Comparison of ENCODE assay signal across 17 cellular contexts in genomic region chr1:68338107-68338506, GRCh38.
A peak's percentile ranks its signal among the peaks of the same experiment; 100 is the strongest.
DNase-seq lines count a peak whose midpoint lies in the region; ATAC-seq and TF ChIP-seq lines count a peak whose summit lies in the region.
"Had no signal": no experiment of that assay in that cellular context is flagged by ENCODE, and none has a peak within 500 bp of the region (broad histone marks: within the 10 kb centered on the region; RNA-seq: fewer than 3 reads in every experiment).

No MANE protein-coding gene starts in this region.

- H3K4ac ChIP-seq in neuronal stem cell (ENCODE audit: low read length), result no peak overlapping the region

- H3K36me3 ChIP-seq in neuronal stem cell (replicated peaks in 1 of 2; ENCODE audit: control insufficient read depth in 2 of 2, insufficient read depth in 2 of 2, low read length in 2 of 2), result no peaks in the 10 kb centered on the region
- no peaks in the 10 kb centered on the region for H3K36me3 ChIP-seq in testis (ENCODE audit: low read depth, missing control alignments)
- H3K36me3 ChIP-seq in gastroesophageal sphincter, result no peaks in the 10 kb centered on the region
- H3K36me3 ChIP-seq: MG63 had no signal

- TF ChIP-seq CTCF in testis (IDR thresholded peaks at IDR 0.05), result no peak
- TF ChIP-seq CTCF in gastroesophageal sphincter (IDR thresholded peaks at IDR 0.05), result no peak

- H3K27ac ChIP-seq in neuronal stem cell (replicated peaks; ENCODE audit: low read length), result no peak overlapping the region
- H3K27ac ChIP-seq in testis, result no peak overlapping the region
- H3K27ac ChIP-seq in gastroesophageal sphincter, result no peak overlapping the region
- H3K27ac ChIP-seq: A549, PC-9 had no signal

- TF ChIP-seq EP300 in gastroesophageal sphincter (IDR thresholded peaks at IDR 0.05), result no peak

- no peak overlapping the region for H2BK12ac ChIP-seq in neuronal stem cell (ENCODE audit: low read length)

- no peak for TF ChIP-seq POLR2A in testis (IDR thresholded peaks at IDR 0.05)
- no peak for TF ChIP-seq POLR2A in gastroesophageal sphincter (IDR thresholded peaks at IDR 0.05)

- no peak overlapping the region for H4K91ac ChIP-seq in neuronal stem cell (ENCODE audit: low read depth, low read length, poor library complexity)

- H3K4me2 ChIP-seq in neuronal stem cell (ENCODE audit: insufficient read depth, low read length, poor library complexity, severe bottlenecking), result no peak overlapping the region
- H3K4me2 ChIP-seq: A549, PC-9 had no signal

- H3K14ac ChIP-seq in neuronal stem cell (ENCODE audit: low read length), result no peak overlapping the region

- no peak overlapping the region for H2BK5ac ChIP-seq in neuronal stem cell (ENCODE audit: low read length)

- H3K18ac ChIP-seq in neuronal stem cell (ENCODE audit: low read length), result no peak overlapping the region

- peak overlapping the region; percentile 27 for H2AFZ ChIP-seq in neuronal stem cell (ENCODE audit: low read length)
- H2AFZ ChIP-seq: PC-9 had no signal

- no peak overlapping the region for H2BK120ac ChIP-seq in neuronal stem cell (ENCODE audit: low read depth, low read length)

- intact Hi-C loops in testis (cut with DNase I; ENCODE audit: low total_unique reads), result no loop called here

- H3K9me3 ChIP-seq in neuronal stem cell (replicated peaks in 1 of 2; ENCODE audit: control insufficient read depth in 2 of 2, insufficient read depth in 1 of 2, low read depth in 1 of 2, low read length in 2 of 2) (no peaks in the 10 kb centered on the region), testis (no peaks in the 10 kb centered on the region), gastroesophageal sphincter (no peaks in the 10 kb centered on the region)
- H3K9me3 ChIP-seq: A549, MG63 had no signal

- no CpG with 5 or more reads among the region's 1 CpG for WGBS in neuronal stem cell (ENCODE audit: extremely low coverage in 2 of 2, insufficient read length in 2 of 2, insufficient replicate concordance in 1 of 2), 2 donors
- 89 to 94% methylated on average over 1 of the region's 1 CpG for whole genome bisulfite sequencing in testis, 2 donors
- WGBS in gastroesophageal sphincter (ENCODE audit: low coverage in 1 of 2), 2 donors, result 100% methylated on average over 1 of the region's 1 CpG

- H3K27me3 ChIP-seq in neuronal stem cell (ENCODE audit: control insufficient read depth in 3 of 3, insufficient read depth in 3 of 3, low read depth in 1 of 3, low read length in 3 of 3), result no peaks in the 10 kb centered on the region
- no peaks in the 10 kb centered on the region for H3K27me3 ChIP-seq in testis
- no peaks in the 10 kb centered on the region for H3K27me3 ChIP-seq in gastroesophageal sphincter
- H3K27me3 ChIP-seq: MG63 had no signal

- H3K9ac ChIP-seq in neuronal stem cell (ENCODE audit: low read depth, low read length, poor library complexity), result no peak overlapping the region

- no peak overlapping the region for H4K8ac ChIP-seq in neuronal stem cell (ENCODE audit: low read depth, low read length)

- H3K23ac ChIP-seq in neuronal stem cell (ENCODE audit: low read depth, low read length, poor library complexity), result no peak overlapping the region

- no peak overlapping the region for H2BK15ac ChIP-seq in neuronal stem cell (ENCODE audit: low read length)

- no peaks in the 10 kb centered on the region for H3K79me1 ChIP-seq in neuronal stem cell (ENCODE audit: low read depth, low read length)

- H3K4me1 ChIP-seq in neuronal stem cell (ENCODE audit: control insufficient read depth in 2 of 2, insufficient read depth in 1 of 2, low read depth in 1 of 2, low read length in 2 of 2), result peaks cover 2 to 10% of the 10 kb centered on the region in 2 donors
- no peaks in the 10 kb centered on the region for H3K4me1 ChIP-seq in testis
- peaks cover 0 to 19% (median 2%) of the 10 kb centered on the region in 3 donors for H3K4me1 ChIP-seq in gastroesophageal sphincter
- H3K4me1 ChIP-seq: A549 had no signal

- DNase-seq in Ammon's horn (ENCODE audit: low spot score) (peak; percentile 33), Kasumi-1 (lab: John Stamatoyannopoulos, UW) (peak; percentile 28 to 34), SKM-1 (lab: John Stamatoyannopoulos, UW; ENCODE audit: unreplicated experiment) (peak; percentile 58), neuronal stem cell (ENCODE audit: low spot score) (no peak), testis (no peak)
- DNase-seq in activated T-cell treated with anti-CD3 and anti-CD28 coated beads, Interleukin-2, amount 50 U/mL, for 1 hour, result no peak
- DNase-seq: C1 segment of cervical spinal cord, COR-L47, DMS153, H7, MG63, NCI-H1417, NCI-H187 treated with DMSO at 0.1 percent for 48 hours, NCI-H69, PC-9 had no signal

- no peak overlapping the region for H2AK5ac ChIP-seq in neuronal stem cell (ENCODE audit: low read depth, low read length)

- H3K4me3 ChIP-seq in neuronal stem cell (ENCODE audit: low read length in 2 of 2) (no peak overlapping the region), testis (no peak overlapping the region), gastroesophageal sphincter (no peak overlapping the region)
- H3K4me3 ChIP-seq: A549, MG63, PC-9 had no signal

- no peak for ATAC-seq in gastroesophageal sphincter
- ATAC-seq: A549 had no signal

Comparison
In these comparisons a context has a peak if more than half of its experiments do, and no peak if none do; other contexts are left out.
1. DNase-seq: peak in Ammon's horn (single experiment), Kasumi-1 (2 of 2) and SKM-1 (single experiment); none in neuronal stem cell (single experiment), activated T-cell treated with anti-CD3 and anti-CD28 coated beads, Interleukin-2, amount 50 U/mL, for 1 hour (single experiment) and testis (single experiment).